1 cellular context compared by ENCODE assay signal in the genomic region with DNA sequence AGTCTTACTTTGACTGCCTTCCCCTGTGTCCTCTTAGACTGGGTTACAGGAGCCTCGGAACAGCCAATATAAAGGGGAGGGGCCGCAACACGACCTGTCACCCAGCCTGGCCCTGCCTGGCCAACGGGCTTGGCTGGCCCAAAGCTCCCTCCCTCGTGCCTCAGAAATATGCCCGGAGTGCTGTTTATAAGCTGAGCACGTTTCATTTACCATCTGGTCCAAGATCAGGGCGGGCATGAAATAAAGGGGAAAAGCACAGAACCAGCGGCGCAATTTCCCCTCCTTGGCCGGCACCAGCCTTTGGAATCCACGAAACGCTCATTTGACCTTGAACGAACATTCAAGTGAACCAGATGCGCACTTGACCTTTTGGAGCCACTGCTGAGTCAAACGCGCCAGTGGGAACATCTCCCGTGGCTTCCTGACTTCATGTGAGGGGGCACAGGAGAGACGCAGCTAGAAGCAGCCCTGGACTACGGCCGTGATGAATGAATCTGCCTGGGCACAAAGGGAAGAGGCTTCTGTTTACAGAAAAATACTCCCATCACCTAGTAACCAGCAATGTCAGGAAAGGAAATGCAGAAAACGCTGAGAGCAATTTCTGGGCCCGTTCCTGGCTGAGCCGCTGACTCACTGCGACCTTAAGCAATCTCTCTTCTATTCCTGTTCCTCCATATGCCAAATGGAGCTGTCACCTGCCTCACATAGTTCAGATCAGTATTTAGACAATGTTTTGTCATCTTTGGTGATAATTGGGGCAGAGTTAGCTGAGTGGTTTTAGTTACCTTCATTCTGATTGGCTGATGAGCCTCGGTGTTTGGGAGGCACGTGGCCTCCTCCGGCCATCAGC.
TF ChIP-seq lines count a peak whose summit lies in the region.

No MANE protein-coding gene starts in this region.

TF ChIP-seq in K562, 482 proteins besides CTCF, POLR2A, EP300 and RAD21 (continued from another document and continues in another):
- TF ChIP-seq CEBPB (tag; IDR thresholded peaks at IDR 0.05) (peak; percentile 92), MAFF (IDR thresholded peaks at IDR 0.05; ENCODE audit: low read length) (0 out of 2 replicates have a peak, but pooled peaks have one; percentile 33), ZFX (CRISPR knock-in tag; IDR thresholded peaks at IDR 0.05) (peak; percentile 30; the same call in 1 of the 2 replicates), ZNF354B (CRISPR knock-in tag; IDR thresholded peaks at IDR 0.05) (no peak), FOXK1 (CRISPR knock-in tag; IDR thresholded peaks at IDR 0.05; ENCODE audit: borderline replicate concordance) (no peak), BACH1 (tag; IDR thresholded peaks at IDR 0.05) (peak; percentile 59; the same call in 1 of the 2 replicates), MAFG (tag; conservative IDR thresholded peaks at IDR 0.05) (peak; percentile 46; the same call in 1 of the 2 replicates), TRIM24 (IDR thresholded peaks at IDR 0.05) (0 out of 4 replicates have a peak, but pooled peaks have one; percentile 16 to 45), C11orf30 (IDR thresholded peaks at IDR 0.05; ENCODE audit: low read depth) (peak; percentile 48; the same call in 1 of the 2 replicates), L3MBTL2 (IDR thresholded peaks at IDR 0.05) (peak; percentile 96), PURB (CRISPR knock-in tag; IDR thresholded peaks at IDR 0.05; ENCODE audit: low read depth) (no peak), ETV5 (CRISPR knock-in tag; IDR thresholded peaks at IDR 0.05; ENCODE audit: low read depth) (0 out of 2 replicates have a peak, but pooled peaks have one; percentile 43), TEAD4 (IDR thresholded peaks at IDR 0.05; ENCODE audit: low read length) (peak; percentile 13; the same call in 1 of the 2 replicates), TEAD4 (CRISPR knock-in tag; IDR thresholded peaks at IDR 0.05; ENCODE audit: borderline replicate concordance) (no peak)
- TF ChIP-seq, protein P1, sequence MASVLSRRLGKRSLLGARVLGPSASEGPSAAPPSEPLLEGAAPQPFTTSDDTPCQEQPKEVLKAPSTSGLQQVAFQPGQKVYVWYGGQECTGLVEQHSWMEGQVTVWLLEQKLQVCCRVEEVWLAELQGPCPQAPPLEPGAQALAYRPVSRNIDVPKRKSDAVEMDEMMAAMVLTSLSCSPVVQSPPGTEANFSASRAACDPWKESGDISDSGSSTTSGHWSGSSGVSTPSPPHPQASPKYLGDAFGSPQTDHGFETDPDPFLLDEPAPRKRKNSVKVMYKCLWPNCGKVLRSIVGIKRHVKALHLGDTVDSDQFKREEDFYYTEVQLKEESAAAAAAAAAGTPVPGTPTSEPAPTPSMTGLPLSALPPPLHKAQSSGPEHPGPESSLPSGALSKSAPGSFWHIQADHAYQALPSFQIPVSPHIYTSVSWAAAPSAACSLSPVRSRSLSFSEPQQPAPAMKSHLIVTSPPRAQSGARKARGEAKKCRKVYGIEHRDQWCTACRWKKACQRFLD (CRISPR knock-in tag; IDR thresholded peaks at IDR 0.05): peak; percentile 54; the same call in 1 of the 2 replicates
- TF ChIP-seq, protein P2, sequence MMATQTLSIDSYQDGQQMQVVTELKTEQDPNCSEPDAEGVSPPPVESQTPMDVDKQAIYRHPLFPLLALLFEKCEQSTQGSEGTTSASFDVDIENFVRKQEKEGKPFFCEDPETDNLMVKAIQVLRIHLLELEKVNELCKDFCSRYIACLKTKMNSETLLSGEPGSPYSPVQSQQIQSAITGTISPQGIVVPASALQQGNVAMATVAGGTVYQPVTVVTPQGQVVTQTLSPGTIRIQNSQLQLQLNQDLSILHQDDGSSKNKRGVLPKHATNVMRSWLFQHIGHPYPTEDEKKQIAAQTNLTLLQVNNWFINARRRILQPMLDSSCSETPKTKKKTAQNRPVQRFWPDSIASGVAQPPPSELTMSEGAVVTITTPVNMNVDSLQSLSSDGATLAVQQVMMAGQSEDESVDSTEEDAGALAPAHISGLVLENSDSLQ (IDR thresholded peaks at IDR 0.05): 0 out of 2 replicates have a peak, but pooled peaks have one; percentile 16
- TF ChIP-seq, protein P3, sequence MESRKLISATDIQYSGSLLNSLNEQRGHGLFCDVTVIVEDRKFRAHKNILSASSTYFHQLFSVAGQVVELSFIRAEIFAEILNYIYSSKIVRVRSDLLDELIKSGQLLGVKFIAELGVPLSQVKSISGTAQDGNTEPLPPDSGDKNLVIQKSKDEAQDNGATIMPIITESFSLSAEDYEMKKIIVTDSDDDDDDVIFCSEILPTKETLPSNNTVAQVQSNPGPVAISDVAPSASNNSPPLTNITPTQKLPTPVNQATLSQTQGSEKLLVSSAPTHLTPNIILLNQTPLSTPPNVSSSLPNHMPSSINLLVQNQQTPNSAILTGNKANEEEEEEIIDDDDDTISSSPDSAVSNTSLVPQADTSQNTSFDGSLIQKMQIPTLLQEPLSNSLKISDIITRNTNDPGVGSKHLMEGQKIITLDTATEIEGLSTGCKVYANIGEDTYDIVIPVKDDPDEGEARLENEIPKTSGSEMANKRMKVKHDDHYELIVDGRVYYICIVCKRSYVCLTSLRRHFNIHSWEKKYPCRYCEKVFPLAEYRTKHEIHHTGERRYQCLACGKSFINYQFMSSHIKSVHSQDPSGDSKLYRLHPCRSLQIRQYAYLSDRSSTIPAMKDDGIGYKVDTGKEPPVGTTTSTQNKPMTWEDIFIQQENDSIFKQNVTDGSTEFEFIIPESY (CRISPR knock-in tag; IDR thresholded peaks at IDR 0.05): peak; percentile 85
- TF ChIP-seq, protein P4, sequence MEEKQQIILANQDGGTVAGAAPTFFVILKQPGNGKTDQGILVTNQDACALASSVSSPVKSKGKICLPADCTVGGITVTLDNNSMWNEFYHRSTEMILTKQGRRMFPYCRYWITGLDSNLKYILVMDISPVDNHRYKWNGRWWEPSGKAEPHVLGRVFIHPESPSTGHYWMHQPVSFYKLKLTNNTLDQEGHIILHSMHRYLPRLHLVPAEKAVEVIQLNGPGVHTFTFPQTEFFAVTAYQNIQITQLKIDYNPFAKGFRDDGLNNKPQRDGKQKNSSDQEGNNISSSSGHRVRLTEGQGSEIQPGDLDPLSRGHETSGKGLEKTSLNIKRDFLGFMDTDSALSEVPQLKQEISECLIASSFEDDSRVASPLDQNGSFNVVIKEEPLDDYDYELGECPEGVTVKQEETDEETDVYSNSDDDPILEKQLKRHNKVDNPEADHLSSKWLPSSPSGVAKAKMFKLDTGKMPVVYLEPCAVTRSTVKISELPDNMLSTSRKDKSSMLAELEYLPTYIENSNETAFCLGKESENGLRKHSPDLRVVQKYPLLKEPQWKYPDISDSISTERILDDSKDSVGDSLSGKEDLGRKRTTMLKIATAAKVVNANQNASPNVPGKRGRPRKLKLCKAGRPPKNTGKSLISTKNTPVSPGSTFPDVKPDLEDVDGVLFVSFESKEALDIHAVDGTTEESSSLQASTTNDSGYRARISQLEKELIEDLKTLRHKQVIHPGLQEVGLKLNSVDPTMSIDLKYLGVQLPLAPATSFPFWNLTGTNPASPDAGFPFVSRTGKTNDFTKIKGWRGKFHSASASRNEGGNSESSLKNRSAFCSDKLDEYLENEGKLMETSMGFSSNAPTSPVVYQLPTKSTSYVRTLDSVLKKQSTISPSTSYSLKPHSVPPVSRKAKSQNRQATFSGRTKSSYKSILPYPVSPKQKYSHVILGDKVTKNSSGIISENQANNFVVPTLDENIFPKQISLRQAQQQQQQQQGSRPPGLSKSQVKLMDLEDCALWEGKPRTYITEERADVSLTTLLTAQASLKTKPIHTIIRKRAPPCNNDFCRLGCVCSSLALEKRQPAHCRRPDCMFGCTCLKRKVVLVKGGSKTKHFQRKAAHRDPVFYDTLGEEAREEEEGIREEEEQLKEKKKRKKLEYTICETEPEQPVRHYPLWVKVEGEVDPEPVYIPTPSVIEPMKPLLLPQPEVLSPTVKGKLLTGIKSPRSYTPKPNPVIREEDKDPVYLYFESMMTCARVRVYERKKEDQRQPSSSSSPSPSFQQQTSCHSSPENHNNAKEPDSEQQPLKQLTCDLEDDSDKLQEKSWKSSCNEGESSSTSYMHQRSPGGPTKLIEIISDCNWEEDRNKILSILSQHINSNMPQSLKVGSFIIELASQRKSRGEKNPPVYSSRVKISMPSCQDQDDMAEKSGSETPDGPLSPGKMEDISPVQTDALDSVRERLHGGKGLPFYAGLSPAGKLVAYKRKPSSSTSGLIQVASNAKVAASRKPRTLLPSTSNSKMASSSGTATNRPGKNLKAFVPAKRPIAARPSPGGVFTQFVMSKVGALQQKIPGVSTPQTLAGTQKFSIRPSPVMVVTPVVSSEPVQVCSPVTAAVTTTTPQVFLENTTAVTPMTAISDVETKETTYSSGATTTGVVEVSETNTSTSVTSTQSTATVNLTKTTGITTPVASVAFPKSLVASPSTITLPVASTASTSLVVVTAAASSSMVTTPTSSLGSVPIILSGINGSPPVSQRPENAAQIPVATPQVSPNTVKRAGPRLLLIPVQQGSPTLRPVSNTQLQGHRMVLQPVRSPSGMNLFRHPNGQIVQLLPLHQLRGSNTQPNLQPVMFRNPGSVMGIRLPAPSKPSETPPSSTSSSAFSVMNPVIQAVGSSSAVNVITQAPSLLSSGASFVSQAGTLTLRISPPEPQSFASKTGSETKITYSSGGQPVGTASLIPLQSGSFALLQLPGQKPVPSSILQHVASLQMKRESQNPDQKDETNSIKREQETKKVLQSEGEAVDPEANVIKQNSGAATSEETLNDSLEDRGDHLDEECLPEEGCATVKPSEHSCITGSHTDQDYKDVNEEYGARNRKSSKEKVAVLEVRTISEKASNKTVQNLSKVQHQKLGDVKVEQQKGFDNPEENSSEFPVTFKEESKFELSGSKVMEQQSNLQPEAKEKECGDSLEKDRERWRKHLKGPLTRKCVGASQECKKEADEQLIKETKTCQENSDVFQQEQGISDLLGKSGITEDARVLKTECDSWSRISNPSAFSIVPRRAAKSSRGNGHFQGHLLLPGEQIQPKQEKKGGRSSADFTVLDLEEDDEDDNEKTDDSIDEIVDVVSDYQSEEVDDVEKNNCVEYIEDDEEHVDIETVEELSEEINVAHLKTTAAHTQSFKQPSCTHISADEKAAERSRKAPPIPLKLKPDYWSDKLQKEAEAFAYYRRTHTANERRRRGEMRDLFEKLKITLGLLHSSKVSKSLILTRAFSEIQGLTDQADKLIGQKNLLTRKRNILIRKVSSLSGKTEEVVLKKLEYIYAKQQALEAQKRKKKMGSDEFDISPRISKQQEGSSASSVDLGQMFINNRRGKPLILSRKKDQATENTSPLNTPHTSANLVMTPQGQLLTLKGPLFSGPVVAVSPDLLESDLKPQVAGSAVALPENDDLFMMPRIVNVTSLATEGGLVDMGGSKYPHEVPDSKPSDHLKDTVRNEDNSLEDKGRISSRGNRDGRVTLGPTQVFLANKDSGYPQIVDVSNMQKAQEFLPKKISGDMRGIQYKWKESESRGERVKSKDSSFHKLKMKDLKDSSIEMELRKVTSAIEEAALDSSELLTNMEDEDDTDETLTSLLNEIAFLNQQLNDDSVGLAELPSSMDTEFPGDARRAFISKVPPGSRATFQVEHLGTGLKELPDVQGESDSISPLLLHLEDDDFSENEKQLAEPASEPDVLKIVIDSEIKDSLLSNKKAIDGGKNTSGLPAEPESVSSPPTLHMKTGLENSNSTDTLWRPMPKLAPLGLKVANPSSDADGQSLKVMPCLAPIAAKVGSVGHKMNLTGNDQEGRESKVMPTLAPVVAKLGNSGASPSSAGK (IDR thresholded peaks at IDR 0.05): peak; percentile 90
- TF ChIP-seq, protein P5, sequence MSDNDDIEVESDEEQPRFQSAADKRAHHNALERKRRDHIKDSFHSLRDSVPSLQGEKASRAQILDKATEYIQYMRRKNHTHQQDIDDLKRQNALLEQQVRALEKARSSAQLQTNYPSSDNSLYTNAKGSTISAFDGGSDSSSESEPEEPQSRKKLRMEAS (CRISPR knock-in tag; IDR thresholded peaks at IDR 0.05): peak; percentile 73
- TF ChIP-seq, protein P6, sequence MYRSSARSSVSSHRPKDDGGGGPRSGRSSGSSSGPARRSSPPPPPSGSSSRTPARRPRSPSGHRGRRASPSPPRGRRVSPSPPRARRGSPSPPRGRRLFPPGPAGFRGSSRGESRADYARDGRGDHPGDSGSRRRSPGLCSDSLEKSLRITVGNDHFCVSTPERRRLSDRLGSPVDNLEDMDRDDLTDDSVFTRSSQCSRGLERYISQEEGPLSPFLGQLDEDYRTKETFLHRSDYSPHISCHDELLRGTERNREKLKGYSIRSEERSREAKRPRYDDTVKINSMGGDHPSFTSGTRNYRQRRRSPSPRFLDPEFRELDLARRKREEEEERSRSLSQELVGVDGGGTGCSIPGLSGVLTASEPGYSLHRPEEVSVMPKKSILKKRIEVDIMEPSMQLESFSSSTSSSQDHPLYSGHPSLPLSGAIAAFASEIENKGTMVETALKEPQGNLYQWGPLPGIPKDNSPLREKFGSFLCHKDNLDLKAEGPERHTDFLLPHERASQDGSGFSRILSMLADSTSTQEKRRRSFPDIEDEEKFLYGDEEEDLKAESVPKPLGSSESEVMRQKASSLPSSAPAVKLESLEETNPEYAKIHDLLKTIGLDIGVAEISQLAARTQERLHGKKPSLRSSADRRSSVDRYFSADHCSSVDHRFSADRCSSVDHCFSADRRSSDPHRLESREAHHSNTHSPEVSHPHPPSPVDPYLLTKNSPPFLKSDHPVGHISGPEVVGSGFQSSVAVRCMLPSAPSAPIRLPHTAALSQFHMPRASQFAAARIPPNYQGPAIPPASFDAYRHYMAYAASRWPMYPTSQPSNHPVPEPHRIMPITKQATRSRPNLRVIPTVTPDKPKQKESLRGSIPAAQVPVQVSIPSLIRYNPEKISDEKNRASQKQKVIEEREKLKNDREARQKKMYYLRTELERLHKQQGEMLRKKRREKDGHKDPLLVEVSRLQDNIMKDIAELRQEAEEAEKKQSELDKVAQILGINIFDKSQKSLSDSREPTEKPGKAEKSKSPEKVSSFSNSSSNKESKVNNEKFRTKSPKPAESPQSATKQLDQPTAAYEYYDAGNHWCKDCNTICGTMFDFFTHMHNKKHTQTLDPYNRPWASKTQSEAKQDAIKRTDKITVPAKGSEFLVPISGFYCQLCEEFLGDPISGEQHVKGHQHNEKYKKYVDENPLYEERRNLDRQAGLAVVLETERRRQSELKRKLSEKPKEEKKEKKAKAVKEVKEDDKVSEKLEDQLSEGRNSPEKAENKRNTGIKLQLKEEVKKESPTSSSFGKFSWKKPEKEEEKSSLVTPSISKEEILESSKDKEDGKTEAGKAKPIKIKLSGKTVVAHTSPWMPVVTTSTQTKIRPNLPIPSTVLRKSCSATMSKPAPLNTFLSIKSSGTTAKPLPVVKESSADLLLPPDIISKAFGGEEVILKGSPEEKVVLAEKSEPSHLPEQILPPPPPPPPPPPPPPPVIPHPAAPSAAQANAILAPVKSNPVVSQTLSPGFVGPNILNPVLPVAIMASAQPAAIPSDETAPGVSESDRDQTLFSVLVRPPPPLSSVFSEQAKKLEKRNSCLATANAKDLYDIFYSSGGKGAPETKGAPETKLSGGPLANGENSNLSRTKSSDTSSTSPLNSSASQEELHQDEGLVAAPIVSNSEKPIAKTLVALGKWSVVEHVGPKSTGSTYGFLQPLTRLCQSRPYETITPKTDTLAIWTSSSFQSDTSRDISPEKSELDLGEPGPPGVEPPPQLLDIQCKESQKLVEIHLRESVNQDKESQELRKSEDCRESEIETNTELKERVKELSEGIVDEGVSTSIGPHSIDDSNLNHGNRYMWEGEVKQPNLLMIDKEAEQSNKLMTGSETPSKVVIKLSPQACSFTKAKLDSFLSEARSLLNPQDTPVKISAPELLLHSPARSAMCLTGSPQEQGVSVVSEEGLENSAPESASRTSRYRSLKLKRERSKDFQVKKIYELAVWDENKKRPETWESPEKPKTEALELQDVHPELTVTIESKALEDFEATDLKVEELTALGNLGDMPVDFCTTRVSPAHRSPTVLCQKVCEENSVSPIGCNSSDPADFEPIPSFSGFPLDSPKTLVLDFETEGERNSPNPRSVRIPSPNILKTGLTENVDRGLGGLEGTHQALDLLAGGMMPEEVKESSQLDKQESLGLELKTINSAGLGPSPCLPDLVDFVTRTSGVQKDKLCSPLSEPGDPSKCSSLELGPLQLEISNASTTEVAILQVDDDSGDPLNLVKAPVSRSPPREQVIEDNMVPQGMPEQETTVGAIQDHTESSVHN (IDR thresholded peaks at IDR 0.05; ENCODE audit: borderline replicate concordance in 1 of 2, low read depth in 1 of 2): 0 out of 4 replicates have a peak, but pooled peaks of 1 of the 2 experiments have one; percentile 23
